ENCODE assay signal across 1 cellular context in the genomic region with DNA sequence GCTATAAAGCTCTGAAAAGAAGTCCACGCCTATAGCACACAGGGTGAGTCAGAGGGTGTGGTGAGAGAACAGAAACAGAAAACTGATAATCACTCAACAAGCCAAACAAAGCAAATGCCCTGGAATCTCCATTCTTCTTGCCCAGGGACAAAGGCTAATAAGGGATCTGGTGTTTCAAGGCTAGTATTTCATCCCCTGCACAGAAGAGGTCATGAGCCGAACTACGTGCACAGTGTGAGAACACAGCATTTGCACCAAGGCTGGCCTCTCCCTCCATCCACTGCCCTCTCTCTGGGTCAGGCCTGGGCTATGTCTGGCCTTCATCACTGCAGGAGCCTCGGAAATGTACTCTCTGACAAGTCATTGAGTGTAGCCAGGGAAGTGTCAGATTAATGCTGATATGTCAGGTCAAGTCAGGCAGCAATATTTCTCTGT.
TF ChIP-seq lines count a peak whose summit lies in the region.

No MANE protein-coding gene starts in this region.

TF ChIP-seq in GM23338, 12 proteins besides CTCF, POLR2A, EP300 and RAD21 (continued from another document):
- TF ChIP-seq ZNF462 (CRISPR knock-in tag; IDR thresholded peaks at IDR 0.05): no peak
- TF ChIP-seq, protein P1, sequence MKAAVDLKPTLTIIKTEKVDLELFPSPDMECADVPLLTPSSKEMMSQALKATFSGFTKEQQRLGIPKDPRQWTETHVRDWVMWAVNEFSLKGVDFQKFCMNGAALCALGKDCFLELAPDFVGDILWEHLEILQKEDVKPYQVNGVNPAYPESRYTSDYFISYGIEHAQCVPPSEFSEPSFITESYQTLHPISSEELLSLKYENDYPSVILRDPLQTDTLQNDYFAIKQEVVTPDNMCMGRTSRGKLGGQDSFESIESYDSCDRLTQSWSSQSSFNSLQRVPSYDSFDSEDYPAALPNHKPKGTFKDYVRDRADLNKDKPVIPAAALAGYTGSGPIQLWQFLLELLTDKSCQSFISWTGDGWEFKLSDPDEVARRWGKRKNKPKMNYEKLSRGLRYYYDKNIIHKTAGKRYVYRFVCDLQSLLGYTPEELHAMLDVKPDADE (IDR thresholded peaks at IDR 0.05): no peak
